In genomic region chr6:45377555-45378323, GRCh38 we compare ENCODE assay signal across 8 cellular contexts. TPM values are rescaled to one million over a fixed set of nuclear protein-coding genes. Genes with fewer than 3 reads are reported as not detected.
A peak's percentile ranks its signal among the peaks of the same experiment; 100 is the strongest.
DNase-seq lines count a peak whose midpoint lies in the region; FAIRE-seq and TF ChIP-seq lines count a peak whose summit lies in the region.

Gene SUPT3H (minus strand): TSS chr6:45377934.

- peak within 1 kb of the TSS; percentile 82 for H2BK5ac ChIP-seq in neuronal stem cell (ENCODE audit: low read length)

- peak within 1 kb of the TSS; percentile 82 for H3K14ac ChIP-seq in neuronal stem cell (ENCODE audit: low read length)

- peak within 1 kb of the TSS; percentile 94 for H3K27ac ChIP-seq in neuronal stem cell (replicated peaks; ENCODE audit: low read length)
- H3K27ac ChIP-seq in subcutaneous abdominal adipose tissue (ENCODE audit: low read depth, low read length) = peak within 1 kb of the TSS; percentile 97

- peak within 1 kb of the TSS; percentile 81 for H2BK15ac ChIP-seq in neuronal stem cell (ENCODE audit: low read length)

- peaks cover 2 to 9% of the 10 kb centered on the region in 2 donors for H3K4me1 ChIP-seq in neuronal stem cell (ENCODE audit: control insufficient read depth in 2 of 2, insufficient read depth in 1 of 2, low read depth in 1 of 2, low read length in 2 of 2)
- peaks cover 0 to 26% (median 21%) of the 10 kb centered on the region in 5 donors for H3K4me1 ChIP-seq in subcutaneous abdominal adipose tissue (ENCODE audit: control insufficient read depth in 5 of 5, insufficient read depth in 5 of 5, low read length in 5 of 5)

- H3K18ac ChIP-seq in neuronal stem cell (ENCODE audit: low read length) = peak within 1 kb of the TSS; percentile 98

- H3K9me3 ChIP-seq in neuronal stem cell (replicated peaks in 1 of 2; ENCODE audit: control insufficient read depth in 2 of 2, insufficient read depth in 1 of 2, low read depth in 1 of 2, low read length in 2 of 2) = no peaks in the 10 kb centered on the region
- no peaks in the 10 kb centered on the region for H3K9me3 ChIP-seq in subcutaneous abdominal adipose tissue (ENCODE audit: control insufficient read depth in 5 of 5, low read length in 5 of 5)

- no peak within 1 kb of the TSS for H3K4ac ChIP-seq in neuronal stem cell (ENCODE audit: low read length)

- no peak within 1 kb of the TSS for H2BK12ac ChIP-seq in neuronal stem cell (ENCODE audit: low read length)

- H3K79me1 ChIP-seq in neuronal stem cell (ENCODE audit: low read depth, low read length) = no peaks in the 10 kb centered on the region

- peak; percentile 84 for FAIRE-seq in H54 (lab: Jason Lieb, UNC)

- no peak within 1 kb of the TSS for H4K91ac ChIP-seq in neuronal stem cell (ENCODE audit: low read depth, low read length, poor library complexity)

- peaks cover 0 to 14% of the 10 kb centered on the region in 2 donors for H3K36me3 ChIP-seq in neuronal stem cell (replicated peaks in 1 of 2; ENCODE audit: control insufficient read depth in 2 of 2, insufficient read depth in 2 of 2, low read length in 2 of 2)
- H3K36me3 ChIP-seq in subcutaneous abdominal adipose tissue (ENCODE audit: control insufficient read depth in 5 of 5, insufficient read depth in 5 of 5, low read length in 5 of 5) = no peaks in the 10 kb centered on the region

- peak within 1 kb of the TSS; percentile 90 for H3K9ac ChIP-seq in neuronal stem cell (ENCODE audit: low read depth, low read length, poor library complexity)
- H3K9ac ChIP-seq in subcutaneous abdominal adipose tissue (ENCODE audit: low read length in 5 of 5) = peak within 1 kb of the TSS; percentile 7 to 98 (median 91)

- H2BK120ac ChIP-seq in neuronal stem cell (ENCODE audit: low read depth, low read length) = peak within 1 kb of the TSS; percentile 55

- H2AK5ac ChIP-seq in neuronal stem cell (ENCODE audit: low read depth, low read length) = no peak within 1 kb of the TSS

- in situ Hi-C loops in G401 (cut with HindIII; ENCODE audit: low sequenced_read_pairs) = no loop called here

- TF ChIP-seq POLR2A in H54 (IDR thresholded peaks at IDR 0.05; ENCODE audit: low read depth, low read length) = peak; percentile 89

- H3K4me2 ChIP-seq in neuronal stem cell (ENCODE audit: insufficient read depth, low read length, poor library complexity, severe bottlenecking) = peak within 1 kb of the TSS; percentile 57

- no peak within 1 kb of the TSS for H4K8ac ChIP-seq in neuronal stem cell (ENCODE audit: low read depth, low read length)

- peak within 1 kb of the TSS; percentile 55 to 89 for H3K4me3 ChIP-seq in neuronal stem cell (ENCODE audit: low read length in 2 of 2)
- peak within 1 kb of the TSS; percentile 86 to 92 (median 91) for H3K4me3 ChIP-seq in subcutaneous abdominal adipose tissue (ENCODE audit: low read depth in 1 of 5, low read length in 5 of 5)

- H3K23ac ChIP-seq in neuronal stem cell (ENCODE audit: low read depth, low read length, poor library complexity) = peak within 1 kb of the TSS; percentile 100

- peak; percentile 92 for DNase-seq in G401 (ENCODE audit: low spot score)
- peak; percentile 91 for DNase-seq in H54 (ENCODE audit: insufficient read length, low spot score)
- DNase-seq in LoVo (ENCODE audit: low spot score) = peak; percentile 95
- DNase-seq in SHP77 (lab: John Stamatoyannopoulos, UW) = peak; percentile 93 to 94
- peak; percentile 90 for DNase-seq in activated gamma-delta T cell treated with anti-CD3 and anti-CD28 coated beads, Interleukin-2, amount 50 U/mL, for 16 hours (ENCODE audit: low read depth)
- peak; percentile 89 for DNase-seq in foreskin melanocyte
- peak; percentile 93 for DNase-seq in neuronal stem cell (ENCODE audit: low spot score)

- peak within 1 kb of the TSS; percentile 95 for H2AFZ ChIP-seq in neuronal stem cell (ENCODE audit: low read length)

- H3K27me3 ChIP-seq in neuronal stem cell (ENCODE audit: control insufficient read depth in 3 of 3, insufficient read depth in 3 of 3, low read depth in 1 of 3, low read length in 3 of 3) = no peaks in the 10 kb centered on the region
- H3K27me3 ChIP-seq in subcutaneous abdominal adipose tissue (ENCODE audit: control insufficient read depth in 5 of 5, insufficient read depth in 4 of 5, low read length in 5 of 5) = no peaks in the 10 kb centered on the region

- WGBS in neuronal stem cell (ENCODE audit: extremely low coverage in 2 of 2, insufficient read length in 2 of 2, insufficient replicate concordance in 1 of 2), 2 donors = no CpG with 5 or more reads among the region's 75 CpGs

RNA-seq across cellular contexts. Expression of gene SUPT3H, which starts in this region (rescaled TPM):
- total RNA-seq in G401 (2014; rRNA removed; shearing (Covaris generic)) = 10.9 and 24.7 TPM in 2 replicates
- polyA plus RNA-seq in neuronal stem cell (2013, experiment 1 of 2) = 29.0 TPM
- polyA plus RNA-seq in neuronal stem cell (2013, experiment 2 of 2) = 29.2 TPM

Comparison
In these comparisons a context has a peak if more than half of its experiments do, and no peak if none do; other contexts are left out.
1. Peak in every context shown above with its lines: DNase-seq, H3K4me3 ChIP-seq and H3K27ac ChIP-seq.